In the genomic region with DNA sequence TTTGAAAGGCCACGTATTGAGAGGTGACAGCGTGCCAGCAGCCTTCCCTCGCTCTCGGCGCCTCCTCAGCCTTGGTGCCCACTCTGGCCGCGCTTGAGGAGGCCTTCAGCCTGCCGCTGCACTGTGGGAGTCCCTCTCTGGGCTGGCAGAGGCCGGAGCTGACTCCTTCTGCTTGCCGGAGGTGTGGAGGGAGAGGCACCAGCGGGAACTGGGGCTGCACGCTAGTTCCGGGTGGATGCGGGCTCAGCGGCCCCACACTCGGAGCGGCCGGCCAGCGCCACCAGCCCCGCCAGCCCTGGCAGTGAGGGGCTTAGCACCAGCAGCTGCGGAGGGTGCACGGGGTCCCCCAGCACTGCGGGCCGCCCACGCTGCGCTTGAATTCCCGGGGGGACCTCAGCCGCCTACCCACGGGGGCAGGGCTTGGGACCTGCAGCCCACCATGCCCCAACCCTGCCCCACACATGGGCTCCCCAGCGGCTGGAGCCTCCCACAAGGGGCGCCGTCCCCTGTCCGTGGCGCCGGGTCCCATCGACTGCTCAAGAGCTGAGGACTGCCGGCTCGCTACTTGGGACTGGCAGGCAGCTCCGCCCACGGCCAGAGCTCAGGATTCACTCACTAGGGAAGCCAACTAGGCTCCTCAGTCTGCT, we compare ENCODE assay signal across 30 cellular contexts.
"Had no signal": no experiment of that assay in that cellular context is flagged by ENCODE, and none has a peak within 500 bp of the region (broad histone marks: within the 10 kb centered on the region; RNA-seq: fewer than 3 reads in every experiment).

No MANE protein-coding gene starts in this region.

- H3K36me3 ChIP-seq: esophagus squamous epithelium, heart right ventricle, suprapubic skin, thyroid gland had no signal

- H3K27me3 ChIP-seq: suprapubic skin, thyroid gland had no signal

- H3K36me3 Mint-ChIP-seq: mesothelial cell of epicardium; natural killer cell treated with Interleukin-12 subunit alpha and Interleukin-12 subunit beta and Interleukin-15 and Interleukin-18, amount 100 ng/mL, for 72 hours had no signal

- H3K4me3 Mint-ChIP-seq: mesothelial cell of epicardium; natural killer cell treated with Interleukin-12 subunit alpha and Interleukin-12 subunit beta and Interleukin-15 and Interleukin-18, amount 100 ng/mL, for 72 hours; neural crest cell; stimulated activated naive CD8-positive, alpha-beta T cell treated with anti-CD3 and anti-CD28 coated beads, Interleukin-15, amount 100 ng/mL, for 72 hours had no signal

- FAIRE-seq: endometrium, keratinocyte had no signal

- ATAC-seq: heart right ventricle; left lobe of liver; mucosa of descending colon; natural killer cell treated with Interleukin-12 subunit alpha and Interleukin-12 subunit beta and Interleukin-15 and Interleukin-18, amount 100 ng/mL, for 72 hours; sciatic nerve; stimulated activated naive CD8-positive, alpha-beta T cell treated with anti-CD3 and anti-CD28 coated beads, Interleukin-15, amount 100 ng/mL, for 72 hours had no signal

- H3K27ac Mint-ChIP-seq: mesothelial cell of epicardium; naive B cell; natural killer cell treated with Interleukin-12 subunit alpha and Interleukin-12 subunit beta and Interleukin-15 and Interleukin-18, amount 100 ng/mL, for 72 hours; progenitor cell of endocrine pancreas had no signal

- DNase-seq: dermis blood vessel endothelial cell; effector memory CD4-positive, alpha-beta T cell; esophagus squamous epithelium; foreskin melanocyte; glutamatergic neuron; heart right ventricle; hippocampal formation; mesenchymal stem cell; mucosa of descending colon; naive B cell; stimulated activated CD4-positive, alpha-beta T cell treated with anti-CD3 and anti-CD28 coated beads, Interleukin-12 subunit alpha, Interleukin-12 subunit beta, amount 100 ng/mL, for 4 hours; stimulated activated CD4-positive, alpha-beta T cell treated with anti-CD3 and anti-CD28 coated beads, Interleukin-1b, Interleukin-23, amount 100 ng/mL, for 48 hours; stimulated activated CD4-positive, alpha-beta T cell treated with anti-CD3 and anti-CD28 coated beads, Interleukin-4, amount 100 ng/mL, for 1 hour; stimulated activated CD8-positive, alpha-beta memory T cell treated with anti-CD3 and anti-CD28 coated beads, Interleukin-4, amount 100 ng/mL, for 48 hours; stimulated activated naive CD4-positive, alpha-beta T cell; stimulated activated naive CD8-positive, alpha-beta T cell treated with anti-CD3 and anti-CD28 coated beads, Interleukin-15, amount 100 ng/mL, for 72 hours; thyroid gland; trophoblast cell had no signal

- H3K4me3 ChIP-seq: coronary artery, esophagus squamous epithelium, heart right ventricle, mucosa of descending colon, smooth muscle cell, suprapubic skin, thyroid gland had no signal

- H3K9me3 ChIP-seq: esophagus squamous epithelium, heart right ventricle, mucosa of descending colon, suprapubic skin, thyroid gland had no signal

- H3K9me3 Mint-ChIP-seq: mesothelial cell of epicardium; natural killer cell treated with Interleukin-12 subunit alpha and Interleukin-12 subunit beta and Interleukin-15 and Interleukin-18, amount 100 ng/mL, for 72 hours; neural crest cell; stimulated activated naive CD8-positive, alpha-beta T cell treated with anti-CD3 and anti-CD28 coated beads, Interleukin-15, amount 100 ng/mL, for 72 hours had no signal

- H3K9ac ChIP-seq: parathyroid adenoma had no signal

- H3K4me1 ChIP-seq: parathyroid adenoma had no signal

- H3K27ac ChIP-seq: coronary artery, esophagus squamous epithelium, heart right ventricle, parathyroid adenoma, suprapubic skin, thyroid gland had no signal
